In the genomic region with DNA sequence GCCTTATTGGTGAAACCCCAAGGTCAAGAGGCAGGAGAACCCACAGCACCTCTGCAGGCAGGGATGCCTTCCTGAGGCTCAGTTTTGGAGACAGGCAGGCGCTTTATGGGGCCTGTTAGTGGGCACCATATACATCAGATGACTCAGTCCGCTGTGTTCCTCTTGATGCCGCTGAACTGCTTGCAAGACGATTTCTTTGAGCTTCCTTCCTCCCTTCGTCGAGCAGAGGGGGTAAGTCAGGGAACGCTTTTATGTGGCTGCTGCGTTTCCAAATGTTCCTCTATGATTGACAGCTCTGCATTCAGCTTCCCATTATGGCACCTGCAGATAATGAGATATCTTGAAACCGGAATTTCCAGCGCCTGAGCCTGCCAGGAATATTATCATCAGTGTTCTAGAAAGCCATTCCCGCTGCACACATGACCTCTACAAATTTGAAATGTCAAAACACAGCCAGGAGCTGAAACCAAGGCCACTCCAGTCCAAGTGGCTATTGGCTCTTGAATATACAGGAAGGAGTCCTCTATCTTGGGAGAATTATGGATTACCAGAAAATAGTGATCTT, we compare ENCODE assay signal across 2 cellular contexts.
A peak's percentile ranks its signal among the peaks of the same experiment; 100 is the strongest.
TF ChIP-seq lines count a peak whose summit lies in the region.

No MANE protein-coding gene starts in this region.

TF ChIP-seq in HepG2, 621 proteins besides CTCF, POLR2A, EP300 and RAD21 (continued from another document):
- TF ChIP-seq, protein P1, sequence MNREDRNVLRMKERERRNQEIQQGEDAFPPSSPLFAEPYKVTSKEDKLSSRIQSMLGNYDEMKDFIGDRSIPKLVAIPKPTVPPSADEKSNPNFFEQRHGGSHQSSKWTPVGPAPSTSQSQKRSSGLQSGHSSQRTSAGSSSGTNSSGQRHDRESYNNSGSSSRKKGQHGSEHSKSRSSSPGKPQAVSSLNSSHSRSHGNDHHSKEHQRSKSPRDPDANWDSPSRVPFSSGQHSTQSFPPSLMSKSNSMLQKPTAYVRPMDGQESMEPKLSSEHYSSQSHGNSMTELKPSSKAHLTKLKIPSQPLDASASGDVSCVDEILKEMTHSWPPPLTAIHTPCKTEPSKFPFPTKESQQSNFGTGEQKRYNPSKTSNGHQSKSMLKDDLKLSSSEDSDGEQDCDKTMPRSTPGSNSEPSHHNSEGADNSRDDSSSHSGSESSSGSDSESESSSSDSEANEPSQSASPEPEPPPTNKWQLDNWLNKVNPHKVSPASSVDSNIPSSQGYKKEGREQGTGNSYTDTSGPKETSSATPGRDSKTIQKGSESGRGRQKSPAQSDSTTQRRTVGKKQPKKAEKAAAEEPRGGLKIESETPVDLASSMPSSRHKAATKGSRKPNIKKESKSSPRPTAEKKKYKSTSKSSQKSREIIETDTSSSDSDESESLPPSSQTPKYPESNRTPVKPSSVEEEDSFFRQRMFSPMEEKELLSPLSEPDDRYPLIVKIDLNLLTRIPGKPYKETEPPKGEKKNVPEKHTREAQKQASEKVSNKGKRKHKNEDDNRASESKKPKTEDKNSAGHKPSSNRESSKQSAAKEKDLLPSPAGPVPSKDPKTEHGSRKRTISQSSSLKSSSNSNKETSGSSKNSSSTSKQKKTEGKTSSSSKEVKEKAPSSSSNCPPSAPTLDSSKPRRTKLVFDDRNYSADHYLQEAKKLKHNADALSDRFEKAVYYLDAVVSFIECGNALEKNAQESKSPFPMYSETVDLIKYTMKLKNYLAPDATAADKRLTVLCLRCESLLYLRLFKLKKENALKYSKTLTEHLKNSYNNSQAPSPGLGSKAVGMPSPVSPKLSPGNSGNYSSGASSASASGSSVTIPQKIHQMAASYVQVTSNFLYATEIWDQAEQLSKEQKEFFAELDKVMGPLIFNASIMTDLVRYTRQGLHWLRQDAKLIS (CRISPR knock-in tag; IDR thresholded peaks at IDR 0.05): no peak

TF ChIP-seq in neural cell, 6 proteins besides CTCF, POLR2A, EP300 and RAD21 (continued from another document):
- TF ChIP-seq EZH2 (IDR thresholded peaks at IDR 0.05; ENCODE audit: borderline replicate concordance, insufficient read depth, low read length, poor library complexity, severe bottlenecking) (no peak), POLR2AphosphoS5 (IDR thresholded peaks at IDR 0.05) (peak; percentile 80), MXI1 (conservative IDR thresholded peaks at IDR 0.05; ENCODE audit: poor library complexity, severe bottlenecking) (no peak)
TF ChIP-seq in neural cell: peak in this region for 3.
